Comparison of ENCODE assay signal across 28 cellular contexts in genomic region chr5:92780057-92780456, GRCh38.
"Had no signal": no experiment of that assay in that cellular context is flagged by ENCODE, and none has a peak within 500 bp of the region (broad histone marks: within the 10 kb centered on the region; RNA-seq: fewer than 3 reads in every experiment).

No MANE protein-coding gene starts in this region.

- H3K36me3 Mint-ChIP-seq: memory B cell, natural killer cell had no signal

- H3K4me3 ChIP-seq: dorsolateral prefrontal cortex, gastrocnemius medialis, hepatocyte, lung, prostate gland, right atrium auricular region, smooth muscle cell, suprapubic skin, transverse colon, upper lobe of right lung, uterus had no signal

- H3K27me3 ChIP-seq: dorsolateral prefrontal cortex, gastrocnemius medialis, hepatocyte, right atrium auricular region, suprapubic skin, transverse colon, upper lobe of right lung, uterus had no signal

- H3K36me3 ChIP-seq: gastrocnemius medialis, prostate gland, right atrium auricular region, suprapubic skin, transverse colon, upper lobe of right lung, uterus had no signal

- H3K27ac ChIP-seq: dorsolateral prefrontal cortex, epithelial cell of prostate, gastrocnemius medialis, hepatocyte, prostate gland, right atrium auricular region, suprapubic skin, transverse colon, upper lobe of right lung, uterus had no signal

- H3K27ac Mint-ChIP-seq: memory B cell; natural killer cell; stimulated activated naive CD8-positive, alpha-beta T cell treated with anti-CD3 and anti-CD28 coated beads, Interleukin-15, amount 100 ng/mL, for 72 hours had no signal

- H3K4me3 Mint-ChIP-seq: memory B cell; natural killer cell; stimulated activated naive CD8-positive, alpha-beta T cell treated with anti-CD3 and anti-CD28 coated beads, Interleukin-15, amount 100 ng/mL, for 72 hours had no signal

- DNase-seq: dorsolateral prefrontal cortex; effector CD4-positive, alpha-beta T cell; foreskin fibroblast; gastrocnemius medialis; head of caudate nucleus; kidney; natural killer cell; nucleus accumbens; stimulated activated CD4-positive, alpha-beta T cell treated with anti-CD3 and anti-CD28 coated beads, Interleukin-12 subunit alpha, Interleukin-12 subunit beta, amount 100 ng/mL, for 4 hours; stimulated activated CD4-positive, alpha-beta T cell treated with anti-CD3 and anti-CD28 coated beads, Interleukin-1b, Interleukin-23, amount 100 ng/mL, for 48 hours; stimulated activated CD4-positive, alpha-beta T cell treated with anti-CD3 and anti-CD28 coated beads, Interleukin-4, amount 100 ng/mL, for 1 hour; stimulated activated CD8-positive, alpha-beta memory T cell treated with anti-CD3 and anti-CD28 coated beads, Interleukin-4, amount 100 ng/mL, for 48 hours; stimulated activated naive CD4-positive, alpha-beta T cell; stimulated activated naive CD8-positive, alpha-beta T cell treated with anti-CD3 and anti-CD28 coated beads, Interleukin-15, amount 100 ng/mL, for 72 hours; transverse colon; upper lobe of right lung; uterus had no signal

- H3K27me3 Mint-ChIP-seq: memory B cell; stimulated activated naive CD8-positive, alpha-beta T cell treated with anti-CD3 and anti-CD28 coated beads, Interleukin-15, amount 100 ng/mL, for 72 hours had no signal

- H2AFZ ChIP-seq: hepatocyte had no signal

- H3K4me2 ChIP-seq: hepatocyte, smooth muscle cell had no signal

- H3K9me3 ChIP-seq: gastrocnemius medialis, prostate gland, right atrium auricular region, suprapubic skin, transverse colon, upper lobe of right lung, uterus had no signal

- H3K4me1 Mint-ChIP-seq: memory B cell; natural killer cell; stimulated activated naive CD8-positive, alpha-beta T cell treated with anti-CD3 and anti-CD28 coated beads, Interleukin-15, amount 100 ng/mL, for 72 hours had no signal

- H3K4me1 ChIP-seq: gastrocnemius medialis, prostate gland, right atrium auricular region, suprapubic skin, transverse colon, upper lobe of right lung, uterus had no signal

- ATAC-seq: esophagus mucosa; gastrocnemius medialis; left lobe of liver; natural killer cell; sciatic nerve; stimulated activated naive CD8-positive, alpha-beta T cell treated with anti-CD3 and anti-CD28 coated beads, Interleukin-15, amount 100 ng/mL, for 72 hours; upper lobe of right lung had no signal

- H3K9me3 Mint-ChIP-seq: memory B cell; stimulated activated naive CD8-positive, alpha-beta T cell treated with anti-CD3 and anti-CD28 coated beads, Interleukin-15, amount 100 ng/mL, for 72 hours had no signal

- H3K79me2 ChIP-seq: hepatocyte had no signal
